ENCODE assay signal across 8 cellular contexts in the genomic region with DNA sequence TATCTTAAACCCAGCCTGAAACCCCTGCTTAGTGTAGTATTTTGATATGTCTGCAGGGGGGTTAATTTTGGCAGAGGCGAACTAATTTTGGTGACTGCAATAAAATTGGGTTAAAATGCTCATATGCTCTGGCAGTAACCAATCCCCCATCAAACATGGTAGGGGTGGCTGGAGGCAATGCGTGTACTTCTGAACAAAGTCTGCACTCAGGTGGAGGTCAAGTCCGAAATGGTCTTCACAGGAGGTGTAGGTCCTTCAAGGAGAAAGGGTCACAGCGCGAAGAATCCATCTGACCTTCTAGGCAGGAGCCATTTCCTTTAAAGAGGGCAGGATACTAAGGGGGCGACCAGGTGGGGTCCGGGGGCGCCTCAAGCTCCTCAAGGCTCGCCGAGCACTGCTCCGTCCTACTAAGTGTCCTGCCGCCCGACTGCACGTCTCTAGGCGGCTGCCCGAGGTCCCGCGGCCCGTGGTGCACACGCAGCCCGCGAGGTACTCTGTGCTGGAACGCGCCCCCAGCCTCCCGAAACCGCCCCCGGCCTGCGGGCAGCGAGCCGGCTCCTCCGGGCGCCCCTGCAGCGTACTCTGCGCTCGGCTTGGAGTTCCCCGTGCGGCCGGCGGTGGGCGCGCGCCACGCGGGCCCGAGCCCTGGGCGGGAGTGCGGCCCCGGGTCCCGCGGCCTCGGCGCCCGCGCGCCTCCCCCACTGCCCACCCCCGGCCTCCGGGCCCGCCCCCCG. TPM values are rescaled to one million over a fixed set of nuclear protein-coding genes. Genes with fewer than 3 reads are reported as not detected.
A peak's percentile ranks its signal among the peaks of the same experiment; 100 is the strongest.
DNase-seq lines count a peak whose midpoint lies in the region; ATAC-seq, FAIRE-seq and TF ChIP-seq lines count a peak whose summit lies in the region.

No MANE protein-coding gene starts in this region.

- H3K79me2 ChIP-seq in HepG2 (ENCODE audit: insufficient read depth, low read length) = peaks cover 8% of the 10 kb centered on the region

- no peak for TF ChIP-seq POLR2A in HepG2 (IDR thresholded peaks at IDR 0.05; ENCODE audit: insufficient read depth in 1 of 2, low read depth in 2 of 2, low read length in 2 of 2)

- H3K4me1 ChIP-seq in HepG2 (ENCODE audit: insufficient read depth, low read length) = peaks cover 67% of the 10 kb centered on the region

- intact Hi-C loops in MCF 10A (cut with micrococcal nuclease) = loop anchor here (1.0 to 10.0 kb wide), 2 partner anchors 314 to 398 kb away; no protein-coding TSS in a partner anchor
- intact Hi-C loops in HepG2 (cut with micrococcal nuclease; ENCODE audit: unreplicated experiment) = loop anchor here (1.0 to 10.0 kb wide), 7 partner anchors 40 to 498 kb away; no protein-coding TSS in a partner anchor

- H3K27me3 ChIP-seq in HepG2 (ENCODE audit: control insufficient read depth in 1 of 2, insufficient read depth in 2 of 2, low read length in 2 of 2) = peaks cover 0 to 9% of the 10 kb centered on the region in 2 experiments; a peak in 3 of 5 replicates

- H3K4me1 Mint-ChIP-seq in MCF 10A (ENCODE audit: insufficient read depth, unreplicated experiment) = no peaks in the 10 kb centered on the region

- in situ Hi-C loops in HepG2 (cut with HindIII; ENCODE audit: extremely low pct_ligation_motif_present, low pct_unique_long_range_greater_than_20kb) = loop anchor here (25.0 kb wide), 1 partner anchor 420 kb away; no protein-coding TSS in a partner anchor

- H3K27me3 Mint-ChIP-seq in MCF 10A (ENCODE audit: insufficient read depth, unreplicated experiment) = peaks cover 74% of the 10 kb centered on the region

- POLR2A ChIA-PET in MCF 10A (lab: Yijun Ruan, JAX) = no interaction called here
- POLR2A ChIA-PET in HepG2 (lab: Yijun Ruan, JAX) = interaction anchor here (1.1 to 2.0 kb wide), 6 partner anchors 37 to 325 kb away, joined by 3 to 10 read pairs (median 6); no protein-coding TSS in a partner anchor

- DNase-seq in D721Med (ENCODE audit: insufficient read length, low spot score) (no peak), T-helper 1 cell (peak; percentile 22 to 53 (median 31)), MCF 10A (ENCODE audit: unreplicated experiment) (no peak), HepG2 (ENCODE audit: low spot score) (no peak), MV-4-11 (lab: John Stamatoyannopoulos, UW) (no peak), NCI-H446 treated with DMSO at 0.1 percent for 48 hours (lab: John Stamatoyannopoulos, UW) (no peak)
- peak; percentile 19 to 44 (median 38) for DNase-seq in stimulated activated CD4-positive, alpha-beta T cell treated with anti-CD3 and anti-CD28 coated beads, TNF-alpha, amount 100 ng/mL, for 4 hours (ENCODE audit: low read depth in 3 of 3)

- no peaks in the 10 kb centered on the region for H3K36me3 Mint-ChIP-seq in MCF 10A (ENCODE audit: insufficient read depth, unreplicated experiment)

- H3K36me3 ChIP-seq in HepG2 (replicated peaks in 1 of 2; ENCODE audit: control insufficient read depth in 1 of 2, insufficient read depth in 2 of 2, low read length in 2 of 2) = no peaks in the 10 kb centered on the region

- CTCF ChIA-PET in MCF 10A (lab: Yijun Ruan, JAX) = interaction anchor here (0.5 to 3.4 kb wide), 20 partner anchors 8 to 596 kb away, joined by 3 to 41 read pairs (median 4); no protein-coding TSS in a partner anchor
- CTCF ChIA-PET in HepG2 (lab: Yijun Ruan, JAX; ENCODE audit: low intra/inter-chr PET ratio, low total read pairs) = interaction anchor here (1.8 kb wide), 1 partner anchor 314 kb away, joined by 7 read pairs; no protein-coding TSS in a partner anchor

- H2AFZ ChIP-seq in HepG2 (ENCODE audit: low read length) = no peak overlapping the region

- H3K9me3 ChIP-seq in HepG2 (ENCODE audit: low read length) = no peaks in the 10 kb centered on the region

- peak overlapping the region; percentile 66 to 86 (median 83) for H3K4me3 ChIP-seq in HepG2 (replicated peaks in 1 of 3; ENCODE audit: insufficient read depth in 1 of 3, low read depth in 2 of 3, low read length in 3 of 3)

- H4K20me1 ChIP-seq in HepG2 (ENCODE audit: insufficient read depth, low read length) = no peaks in the 10 kb centered on the region; the same call in 1 of the 2 replicates

- H3K9me3 Mint-ChIP-seq in MCF 10A (ENCODE audit: unreplicated experiment) = no peaks in the 10 kb centered on the region

- ATAC-seq in HG02678 (IDR thresholded peaks at IDR 0.05; ENCODE audit: unreplicated experiment) (peak; percentile 49), HepG2 (peak; percentile 74)

- TF ChIP-seq RAD21 in HepG2 (CRISPR knock-in tag; IDR thresholded peaks at IDR 0.05) = peak; percentile 23; the same call in 1 of the 2 replicates

- no peak overlapping the region for H3K27ac Mint-ChIP-seq in MCF 10A (ENCODE audit: low read depth, unreplicated experiment)

- FAIRE-seq in D721Med (lab: Jason Lieb, UNC) = no peak
- no peak for FAIRE-seq in HepG2 (lab: Jason Lieb, UNC)

- H3K9ac ChIP-seq in HepG2 (ENCODE audit: insufficient read depth, low read depth, low read length) = peak overlapping the region; percentile 72; the same call in 1 of the 2 replicates

- no TSS peak for BruUV-seq in MCF 10A (replicated peaks; lab: Mats Ljungman, UMichigan)
- no TSS peak for BruUV-seq in HepG2 (replicated peaks; lab: Mats Ljungman, UMichigan)

- 11% methylated on average over 5 of the region's 59 CpGs for WGBS in HepG2 (ENCODE audit: low lambda C conversion rate)

- TF ChIP-seq CTCF in D721Med (IDR thresholded peaks at IDR 0.05; ENCODE audit: insufficient read depth, missing control alignments) (peak; percentile 38), MCF 10A (IDR thresholded peaks at IDR 0.05; ENCODE audit: unreplicated experiment) (no peak), HepG2 (CRISPR knock-in tag; IDR thresholded peaks at IDR 0.05) (peak; percentile 39; the same call in 1 of the 2 replicates)

- peak overlapping the region; percentile 55 for H3K4me3 Mint-ChIP-seq in MCF 10A (ENCODE audit: unreplicated experiment)

- peak overlapping the region; percentile 82 for H3K4me2 ChIP-seq in HepG2 (ENCODE audit: low read depth, low read length)

- TF ChIP-seq EP300 in HepG2 (IDR thresholded peaks at IDR 0.05; ENCODE audit: low read depth in 2 of 2, low read length in 2 of 2) = no peak
- TF ChIP-seq EP300 in HepG2 (CRISPR knock-in tag; IDR thresholded peaks at IDR 0.05; ENCODE audit: borderline replicate concordance) = no peak

- peak overlapping the region; percentile 65 for H3K27ac ChIP-seq in HepG2 (ENCODE audit: extremely low read length, insufficient read depth, low read length)

TF ChIP-seq in HepG2, 621 proteins besides CTCF, POLR2A, EP300 and RAD21 (continues in another document):
- TF ChIP-seq TCF12 (IDR thresholded peaks at IDR 0.05) (no peak), TCF12 (CRISPR knock-in tag; IDR thresholded peaks at IDR 0.05) (no peak)
- TF ChIP-seq, protein P1, sequence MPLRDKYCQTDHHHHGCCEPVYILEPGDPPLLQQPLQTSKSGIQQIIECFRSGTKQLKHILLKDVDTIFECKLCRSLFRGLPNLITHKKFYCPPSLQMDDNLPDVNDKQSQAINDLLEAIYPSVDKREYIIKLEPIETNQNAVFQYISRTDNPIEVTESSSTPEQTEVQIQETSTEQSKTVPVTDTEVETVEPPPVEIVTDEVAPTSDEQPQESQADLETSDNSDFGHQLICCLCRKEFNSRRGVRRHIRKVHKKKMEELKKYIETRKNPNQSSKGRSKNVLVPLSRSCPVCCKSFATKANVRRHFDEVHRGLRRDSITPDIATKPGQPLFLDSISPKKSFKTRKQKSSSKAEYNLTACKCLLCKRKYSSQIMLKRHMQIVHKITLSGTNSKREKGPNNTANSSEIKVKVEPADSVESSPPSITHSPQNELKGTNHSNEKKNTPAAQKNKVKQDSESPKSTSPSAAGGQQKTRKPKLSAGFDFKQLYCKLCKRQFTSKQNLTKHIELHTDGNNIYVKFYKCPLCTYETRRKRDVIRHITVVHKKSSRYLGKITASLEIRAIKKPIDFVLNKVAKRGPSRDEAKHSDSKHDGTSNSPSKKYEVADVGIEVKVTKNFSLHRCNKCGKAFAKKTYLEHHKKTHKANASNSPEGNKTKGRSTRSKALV (CRISPR knock-in tag; IDR thresholded peaks at IDR 0.05) = 0 out of 2 replicates have a peak, but pooled peaks have one; percentile 48
- TF ChIP-seq, protein P2, sequence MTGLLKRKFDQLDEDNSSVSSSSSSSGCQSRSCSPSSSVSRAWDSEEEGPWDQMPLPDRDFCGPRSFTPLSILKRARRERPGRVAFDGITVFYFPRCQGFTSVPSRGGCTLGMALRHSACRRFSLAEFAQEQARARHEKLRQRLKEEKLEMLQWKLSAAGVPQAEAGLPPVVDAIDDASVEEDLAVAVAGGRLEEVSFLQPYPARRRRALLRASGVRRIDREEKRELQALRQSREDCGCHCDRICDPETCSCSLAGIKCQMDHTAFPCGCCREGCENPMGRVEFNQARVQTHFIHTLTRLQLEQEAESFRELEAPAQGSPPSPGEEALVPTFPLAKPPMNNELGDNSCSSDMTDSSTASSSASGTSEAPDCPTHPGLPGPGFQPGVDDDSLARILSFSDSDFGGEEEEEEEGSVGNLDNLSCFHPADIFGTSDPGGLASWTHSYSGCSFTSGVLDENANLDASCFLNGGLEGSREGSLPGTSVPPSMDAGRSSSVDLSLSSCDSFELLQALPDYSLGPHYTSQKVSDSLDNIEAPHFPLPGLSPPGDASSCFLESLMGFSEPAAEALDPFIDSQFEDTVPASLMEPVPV (CRISPR knock-in tag; IDR thresholded peaks at IDR 0.05) = no peak

RNA-seq across cellular contexts. Expression of a gene that starts 1.7 kb away (rescaled TPM):
- not detected in 2 replicates for total RNA-seq in MCF 10A (2022)
- 10.4 and 13.6 TPM in 2 replicates for total RNA-seq in HepG2 (2016; rRNA removed; fragmentation: Illumina TruSeq; extraction: Trizol)
- 6.1 and 8.9 TPM in 2 replicates for total RNA-seq in HepG2 (2016; cell fraction: cytosol; rRNA removed; fragmentation: Illumina TruSeq; extraction: Trizol; ENCODE audit: low read depth)
- 12.4 and 15.9 TPM in 2 replicates for total RNA-seq in HepG2 (2016; cell fraction: insoluble cytoplasmic fraction; rRNA removed; fragmentation: Illumina TruSeq; extraction: Trizol)
- total RNA-seq in HepG2 (2016; cell fraction: membrane; rRNA removed; fragmentation: Illumina TruSeq; extraction: Trizol) = 11.2 and 12.8 TPM in 2 replicates
- 18.3 and 32.5 TPM in 2 replicates for total RNA-seq in HepG2 (2016; cell fraction: nucleus; rRNA removed; fragmentation: Illumina TruSeq; extraction: Trizol)
- polyA plus RNA-seq in HepG2 (2011; rRNA removed) = 11.8 and 20.9 TPM in 2 replicates
- polyA plus RNA-seq in HepG2 (2011; cell fraction: cytosol; rRNA removed) = 7.9 and 14.0 TPM in 2 replicates
- polyA plus RNA-seq in HepG2 (2011; cell fraction: nucleus; rRNA removed) = 35.4 and 60.5 TPM in 2 replicates
- polyA plus RNA-seq in HepG2 (2012) = 7.9 and 15.6 TPM in 2 replicates
- 9.0 and 9.7 TPM in 2 replicates for polyA plus RNA-seq in HepG2 (2016; cell fraction: cytosol; fragmentation: Illumina TruSeq; extraction: Trizol; ENCODE audit: low read depth)
- 12.7 and 13.9 TPM in 2 replicates for polyA plus RNA-seq in HepG2 (2016; cell fraction: insoluble cytoplasmic fraction; fragmentation: Illumina TruSeq; extraction: Trizol; ENCODE audit: low read depth)
- polyA plus RNA-seq in HepG2 (2016; cell fraction: membrane; fragmentation: Illumina TruSeq; extraction: Trizol; ENCODE audit: low read depth) = 12.9 and 14.9 TPM in 2 replicates
- 20.5 and 30.2 TPM in 2 replicates for polyA plus RNA-seq in HepG2 (2016; cell fraction: nucleus; fragmentation: Illumina TruSeq; extraction: Trizol; ENCODE audit: insufficient read depth, low read depth)
- polyA minus RNA-seq in HepG2 (2011; rRNA and poly(A)+ RNA removed; ENCODE audit: low replicate concordance) = 0.19 and 17.1 TPM in 2 replicates
- polyA minus RNA-seq in HepG2 (2011; cell fraction: cytosol; rRNA and poly(A)+ RNA removed) = 5.8 and 10.2 TPM in 2 replicates
- polyA minus RNA-seq in HepG2 (2011; cell fraction: nucleus; rRNA and poly(A)+ RNA removed) = 34.9 and 52.0 TPM in 2 replicates

Comparison
In these comparisons a context has a peak if more than half of its experiments do, and no peak if none do; other contexts are left out.
1. DNase-seq: peak in T-helper 1 cell (5 of 5) and stimulated activated CD4-positive, alpha-beta T cell treated with anti-CD3 and anti-CD28 coated beads, TNF-alpha, amount 100 ng/mL, for 4 hours (3 of 3); none in D721Med (single experiment), MCF 10A (single experiment), HepG2 (single experiment), MV-4-11 (single experiment) and NCI-H446 treated with DMSO at 0.1 percent for 48 hours (single experiment).